In genomic region chr13:78829821-78830220, GRCh38 we compare ENCODE assay signal across 25 cellular contexts.
"Had no signal": no experiment of that assay in that cellular context is flagged by ENCODE, and none has a peak within 500 bp of the region (broad histone marks: within the 10 kb centered on the region; RNA-seq: fewer than 3 reads in every experiment).

No MANE protein-coding gene starts in this region.

- FAIRE-seq: HepG2 had no signal

- H3K9me3 ChIP-seq: MG63, SJCRH30 had no signal

- H3K36me3 ChIP-seq: MG63, SJCRH30 had no signal

- ATAC-seq: HepG2, Panc1, PC-3, Right ventricle myocardium inferior, SK-N-SH treated with all-trans-retinoic acid at 6 μM for 48 hours had no signal

- H3K27ac ChIP-seq: SJCRH30 had no signal

- H3K27me3 ChIP-seq: MG63, SJCRH30 had no signal

- DNase-seq: IMR-90, Karpas-422, KG1, MG63, NCI-H1092, NCI-H1105 treated with DMSO at 0.1 percent for 48 hours, NCI-H1417 treated with DMSO at 0.1 percent for 48 hours, NCI-H146, NCI-H1694 treated with DMSO at 0.1 percent for 48 hours, NCI-H1930, NCI-H2081, NCI-H2107, NCI-H226, NCI-H446, NCI-H510A, NCI-H524 treated with DMSO at 0.1 percent for 48 hours, NCI-H69, NCI-H774, PC-3, SHP77 treated with DMSO at 0.1 percent for 48 hours, SJCRH30 had no signal

- H3K4me3 ChIP-seq: MG63, SJCRH30 had no signal

- H3K4me1 ChIP-seq: SJCRH30 had no signal
